ENCODE assay signal across 1 cellular context in the genomic region with DNA sequence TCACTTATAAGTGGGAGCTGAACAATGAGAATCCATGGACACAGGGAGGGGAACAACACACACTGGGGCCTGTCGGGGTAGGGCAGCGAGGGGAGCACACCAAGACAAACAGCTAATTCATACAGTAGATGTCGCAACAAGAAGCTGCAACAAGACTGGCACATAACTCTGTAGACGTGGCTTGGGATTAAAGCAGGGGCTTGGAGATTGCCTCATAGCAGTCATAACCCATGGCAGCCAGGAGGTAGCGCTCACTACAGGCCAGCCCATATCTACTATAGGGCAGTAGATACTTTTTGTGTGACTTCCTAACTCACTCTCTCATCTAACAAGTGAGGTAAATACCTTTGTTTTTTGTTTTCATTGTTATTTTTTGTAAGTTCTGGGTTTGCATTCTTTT.
TF ChIP-seq lines count a peak whose summit lies in the region.

No MANE protein-coding gene starts in this region.

TF ChIP-seq in HepG2, 621 proteins besides CTCF, POLR2A, EP300 and RAD21:
- TF ChIP-seq, protein P1, sequence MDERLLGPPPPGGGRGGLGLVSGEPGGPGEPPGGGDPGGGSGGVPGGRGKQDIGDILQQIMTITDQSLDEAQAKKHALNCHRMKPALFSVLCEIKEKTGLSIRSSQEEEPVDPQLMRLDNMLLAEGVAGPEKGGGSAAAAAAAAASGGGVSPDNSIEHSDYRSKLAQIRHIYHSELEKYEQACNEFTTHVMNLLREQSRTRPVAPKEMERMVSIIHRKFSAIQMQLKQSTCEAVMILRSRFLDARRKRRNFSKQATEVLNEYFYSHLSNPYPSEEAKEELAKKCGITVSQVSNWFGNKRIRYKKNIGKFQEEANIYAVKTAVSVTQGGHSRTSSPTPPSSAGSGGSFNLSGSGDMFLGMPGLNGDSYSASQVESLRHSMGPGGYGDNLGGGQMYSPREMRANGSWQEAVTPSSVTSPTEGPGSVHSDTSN (CRISPR knock-in tag; IDR thresholded peaks at IDR 0.05) = no peak
- no peak for TF ChIP-seq JARID2 (CRISPR knock-in tag; IDR thresholded peaks at IDR 0.05; ENCODE audit: insufficient replicate concordance)
- no peak for TF ChIP-seq NPAS2 (CRISPR knock-in tag; IDR thresholded peaks at IDR 0.05; ENCODE audit: borderline replicate concordance)
- 0 out of 2 replicates have a peak, but pooled peaks have one; percentile 24 for TF ChIP-seq CEBPB (IDR thresholded peaks at IDR 0.05; ENCODE audit: borderline replicate concordance, low read depth, low read length)
- TF ChIP-seq, protein P2, sequence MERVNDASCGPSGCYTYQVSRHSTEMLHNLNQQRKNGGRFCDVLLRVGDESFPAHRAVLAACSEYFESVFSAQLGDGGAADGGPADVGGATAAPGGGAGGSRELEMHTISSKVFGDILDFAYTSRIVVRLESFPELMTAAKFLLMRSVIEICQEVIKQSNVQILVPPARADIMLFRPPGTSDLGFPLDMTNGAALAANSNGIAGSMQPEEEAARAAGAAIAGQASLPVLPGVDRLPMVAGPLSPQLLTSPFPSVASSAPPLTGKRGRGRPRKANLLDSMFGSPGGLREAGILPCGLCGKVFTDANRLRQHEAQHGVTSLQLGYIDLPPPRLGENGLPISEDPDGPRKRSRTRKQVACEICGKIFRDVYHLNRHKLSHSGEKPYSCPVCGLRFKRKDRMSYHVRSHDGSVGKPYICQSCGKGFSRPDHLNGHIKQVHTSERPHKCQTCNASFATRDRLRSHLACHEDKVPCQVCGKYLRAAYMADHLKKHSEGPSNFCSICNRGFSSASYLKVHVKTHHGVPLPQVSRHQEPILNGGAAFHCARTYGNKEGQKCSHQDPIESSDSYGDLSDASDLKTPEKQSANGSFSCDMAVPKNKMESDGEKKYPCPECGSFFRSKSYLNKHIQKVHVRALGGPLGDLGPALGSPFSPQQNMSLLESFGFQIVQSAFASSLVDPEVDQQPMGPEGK (CRISPR knock-in tag; IDR thresholded peaks at IDR 0.05) = no peak
- no peak for TF ChIP-seq ZNF235 (CRISPR knock-in tag; IDR thresholded peaks at IDR 0.05; ENCODE audit: borderline replicate concordance)
- peak; percentile 39 for TF ChIP-seq CEBPG (CRISPR knock-in tag; IDR thresholded peaks at IDR 0.05)
- TF ChIP-seq ZSCAN31 (CRISPR knock-in tag; IDR thresholded peaks at IDR 0.05; ENCODE audit: low read depth) = no peak
